In the genomic region with DNA sequence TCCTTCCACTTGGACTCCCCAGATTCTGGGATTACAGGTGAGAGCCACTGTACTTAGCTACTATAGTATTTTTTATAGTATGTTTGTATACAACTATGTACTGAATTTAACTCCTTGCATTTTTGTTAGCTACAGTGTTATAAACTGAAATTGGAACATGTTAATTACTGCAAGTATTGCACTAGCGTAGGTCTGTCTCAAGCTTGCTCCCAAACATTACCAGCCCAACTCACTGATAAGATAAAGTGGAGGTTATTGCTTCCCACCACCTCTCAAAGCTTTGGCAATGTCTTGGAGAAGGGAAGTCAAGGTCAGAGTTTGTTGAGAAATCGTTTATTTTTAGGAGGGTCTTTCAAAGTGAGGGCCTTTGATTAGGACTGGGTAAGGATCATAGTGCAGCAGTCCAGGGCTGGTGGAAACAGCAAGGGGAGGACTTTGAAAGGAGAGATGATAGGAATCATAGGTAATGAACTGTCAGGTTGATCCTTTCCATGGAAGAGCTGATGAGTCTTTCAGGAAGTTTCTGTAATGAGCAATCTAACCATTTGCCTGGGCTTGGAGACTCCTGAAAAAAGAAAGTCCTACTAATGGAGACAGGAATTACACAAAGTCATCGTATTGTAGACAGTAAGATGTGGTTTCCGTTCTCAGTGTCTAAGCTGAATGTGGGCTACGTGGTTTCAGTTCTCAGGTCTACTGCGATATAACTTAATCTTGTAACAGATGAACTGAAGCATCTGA, we compare ENCODE assay signal across 12 cellular contexts.
DNase-seq lines count a peak whose midpoint lies in the region; ATAC-seq and TF ChIP-seq lines count a peak whose summit lies in the region.
"Had no signal": no experiment of that assay in that cellular context is flagged by ENCODE, and none has a peak within 500 bp of the region (broad histone marks: within the 10 kb centered on the region; RNA-seq: fewer than 3 reads in every experiment).

No MANE protein-coding gene starts in this region.

- H3K27me3 ChIP-seq in transverse colon = no peaks in the 10 kb centered on the region
- no peaks in the 10 kb centered on the region for H3K27me3 ChIP-seq in osteoblast (ENCODE audit: insufficient read depth, low read length)

- no peak overlapping the region for H3K4me3 Mint-ChIP-seq in activated naive CD8-positive, alpha-beta T cell treated with anti-CD3 and anti-CD28 coated beads, Interleukin-2, amount 50 U/mL, for 24 hours
- H3K4me3 Mint-ChIP-seq: B cell had no signal

- H3K9me3 ChIP-seq in transverse colon (no peaks in the 10 kb centered on the region), osteoblast (ENCODE audit: low read depth, low read length) (no peaks in the 10 kb centered on the region)

- no peak overlapping the region for H3K27ac Mint-ChIP-seq in activated naive CD8-positive, alpha-beta T cell treated with anti-CD3 and anti-CD28 coated beads, Interleukin-2, amount 50 U/mL, for 24 hours
- H3K27ac Mint-ChIP-seq: B cell had no signal

- intact Hi-C loops in transverse colon (cut with DNase I; ENCODE audit: low total_unique reads) = no loop called here

- H3K36me3 ChIP-seq in transverse colon = no peaks in the 10 kb centered on the region
- H3K36me3 ChIP-seq in osteoblast (ENCODE audit: insufficient read depth, low read length) = no peaks in the 10 kb centered on the region

- H3K36me3 Mint-ChIP-seq in activated naive CD8-positive, alpha-beta T cell treated with anti-CD3 and anti-CD28 coated beads, Interleukin-2, amount 50 U/mL, for 24 hours (ENCODE audit: low read depth) = no peaks in the 10 kb centered on the region

- no peak for TF ChIP-seq EP300 in transverse colon (IDR thresholded peaks at IDR 0.05; ENCODE audit: low read depth)

- DNase-seq in stimulated activated CD4-positive, alpha-beta T cell treated with anti-CD3 and anti-CD28 coated beads, Interleukin-15, amount 100 ng/mL, for 24 hours = peak; percentile 10
- no peak for DNase-seq in stimulated activated CD4-positive, alpha-beta T cell treated with anti-CD3 and anti-CD28 coated beads, Interleukin-4, amount 100 ng/mL, for 24 hours
- no peak for DNase-seq in activated naive CD8-positive, alpha-beta T cell treated with anti-CD3 and anti-CD28 coated beads, Interleukin-2, amount 50 U/mL, for 24 hours
- DNase-seq in transverse colon = no peak
- DNase-seq in substantia nigra (lab: John Stamatoyannopoulos, UW) = no peak
- no peak for DNase-seq in osteoblast (ENCODE audit: insufficient read length, low spot score, missing footprints)
- no peak for DNase-seq in NCI-H1092 treated with DMSO at 0.1 percent for 48 hours (lab: John Stamatoyannopoulos, UW)
- DNase-seq: H7, hypothalamus, NCI-H2227 treated with DMSO at 0.1 percent for 48 hours had no signal

- no peak overlapping the region for H3K4me3 ChIP-seq in transverse colon
- no peak overlapping the region for H3K4me3 ChIP-seq in osteoblast (ENCODE audit: insufficient read depth, low read length)

- WGBS in transverse colon (ENCODE audit: low coverage in 1 of 2), 2 donors = 55 to 61% methylated on average over 5 to 6 of the region's 6 CpGs

- no peaks in the 10 kb centered on the region for H3K79me2 ChIP-seq in osteoblast (ENCODE audit: insufficient read depth, low read length)

- no peaks in the 10 kb centered on the region for H4K20me1 ChIP-seq in osteoblast (ENCODE audit: insufficient read depth, low read length)

- in situ Hi-C loops in transverse colon (cut with MboI; ENCODE audit: low pct_ligation_motif_present in 1 of 4, low pct_unique_long_range_greater_than_20kb in 1 of 4, low sequenced_read_pairs in 3 of 4) = no loop called here

- H3K4me1 ChIP-seq in transverse colon (peaks cover 0 to 25% (median 12%) of the 10 kb centered on the region in 4 donors), osteoblast (ENCODE audit: insufficient read depth, low read length) (no peaks in the 10 kb centered on the region)

- H3K27ac ChIP-seq in transverse colon (peak overlapping the region in 3 of 4 donors; percentile 47 to 50 (median 49)), substantia nigra (ENCODE audit: low read depth, low read length, poor library complexity, severe bottlenecking) (no peak overlapping the region), osteoblast (ENCODE audit: low read depth, low read length) (no peak overlapping the region)

- H3K4me1 Mint-ChIP-seq in activated naive CD8-positive, alpha-beta T cell treated with anti-CD3 and anti-CD28 coated beads, Interleukin-2, amount 50 U/mL, for 24 hours = peaks cover 17% of the 10 kb centered on the region
- H3K4me1 Mint-ChIP-seq: B cell had no signal

- ATAC-seq in HG03432 (IDR thresholded peaks at IDR 0.05; ENCODE audit: unreplicated experiment) = peak; percentile 88
- peak; percentile 72 for ATAC-seq in activated naive CD8-positive, alpha-beta T cell treated with anti-CD3 and anti-CD28 coated beads, Interleukin-2, amount 50 U/mL, for 24 hours

- TF ChIP-seq CTCF in transverse colon (IDR thresholded peaks at IDR 0.05) (no peak), osteoblast (IDR thresholded peaks at IDR 0.05; ENCODE audit: extremely low read depth, low read depth, low read length) (no peak)

- no peak overlapping the region for H3K4me2 ChIP-seq in osteoblast (ENCODE audit: insufficient read depth, low read length)

- H3K27me3 Mint-ChIP-seq in activated naive CD8-positive, alpha-beta T cell treated with anti-CD3 and anti-CD28 coated beads, Interleukin-2, amount 50 U/mL, for 24 hours = peaks cover 6% of the 10 kb centered on the region
- H3K27me3 Mint-ChIP-seq: B cell had no signal

- H2AFZ ChIP-seq in osteoblast (ENCODE audit: low read length) = no peak overlapping the region

- no peaks in the 10 kb centered on the region for H3K9me3 Mint-ChIP-seq in activated naive CD8-positive, alpha-beta T cell treated with anti-CD3 and anti-CD28 coated beads, Interleukin-2, amount 50 U/mL, for 24 hours

- TF ChIP-seq POLR2A in transverse colon (IDR thresholded peaks at IDR 0.05) = no peak

Comparison
In these comparisons a context has a peak if more than half of its experiments do, and no peak if none do; other contexts are left out.
1. H3K27ac ChIP-seq: peak in transverse colon (3 of 4); none in substantia nigra (single experiment) and osteoblast (single experiment).